ENCODE assay signal across 10 cellular contexts in genomic region chr15:98609144-98609852, GRCh38. TPM values are rescaled to one million over a fixed set of nuclear protein-coding genes. Genes with fewer than 3 reads are reported as not detected.
A peak's percentile ranks its signal among the peaks of the same experiment; 100 is the strongest.
DNase-seq lines count a peak whose midpoint lies in the region; ATAC-seq and TF ChIP-seq lines count a peak whose summit lies in the region.
"Had no signal": no experiment of that assay in that cellular context is flagged by ENCODE, and none has a peak within 500 bp of the region (broad histone marks: within the 10 kb centered on the region; RNA-seq: fewer than 3 reads in every experiment).

No MANE protein-coding gene starts in this region.

- no peaks in the 10 kb centered on the region; a peak in 1 of 7 replicates for H3K36me3 Mint-ChIP-seq in H9 (ENCODE audit: insufficient read depth in 1 of 3, low read depth in 3 of 3)
- no peaks in the 10 kb centered on the region for H3K36me3 Mint-ChIP-seq in stimulated activated effector memory CD8-positive, alpha-beta T cell treated with anti-CD3 and anti-CD28 coated beads, Interleukin-12 subunit alpha, Interleukin-12 subunit beta, amount 100 ng/mL, for 72 hours

- no peak overlapping the region for H3K4ac ChIP-seq in H9 (ENCODE audit: low read depth, low read length)

- no peak overlapping the region for H2BK15ac ChIP-seq in H9 (ENCODE audit: low read depth, low read length)

- H3K23me2 ChIP-seq in H9 (ENCODE audit: insufficient read length, low read depth, low read length, poor library complexity, severe bottlenecking), result no peaks in the 10 kb centered on the region

- no peak overlapping the region for H3K56ac ChIP-seq in H9 (ENCODE audit: insufficient read length, low read depth, low read length)

- H2BK20ac ChIP-seq in H9 (ENCODE audit: low read depth, low read length, poor library complexity, severe bottlenecking), result no peak overlapping the region

- peaks cover 2% of the 10 kb centered on the region; the same call in 1 of the 2 replicates for H3K4me1 ChIP-seq in H9 (ENCODE audit: insufficient read depth, low read length)

- no peak overlapping the region for H2AK5ac ChIP-seq in H9 (ENCODE audit: insufficient read length, low read length)

- no peak overlapping the region for H3K23ac ChIP-seq in H9 (ENCODE audit: insufficient read length, low read depth, low read length)

- no peak for TF ChIP-seq CTCF in H9 (conservative IDR thresholded peaks at IDR 0.05)
- TF ChIP-seq CTCF in fibroblast of pulmonary artery (IDR thresholded peaks at IDR 0.05; ENCODE audit: low read length, missing control alignments), result no peak

- H3K9me3 ChIP-seq in H9 (ENCODE audit: control insufficient read depth, low read depth, low read length), result no peaks in the 10 kb centered on the region

- no peak overlapping the region for H2AFZ ChIP-seq in H9 (ENCODE audit: low read length)

- no peak overlapping the region for H3K4me2 ChIP-seq in H9 (ENCODE audit: insufficient read depth, insufficient read length, low read length)

- no peak overlapping the region for H3K4me3 ChIP-seq in fibroblast of pulmonary artery (replicated peaks; ENCODE audit: low read depth, low read length)

- WGBS in H9 (ENCODE audit: extremely low coverage, insufficient read length, low lambda C conversion rate), result no CpG with 5 or more reads among the region's 9 CpGs

- H3K4me1 Mint-ChIP-seq in H9, result peaks cover 10 to 12% of the 10 kb centered on the region in 2 experiments
- H3K4me1 Mint-ChIP-seq in stimulated activated effector memory CD8-positive, alpha-beta T cell treated with anti-CD3 and anti-CD28 coated beads, Interleukin-12 subunit alpha, Interleukin-12 subunit beta, amount 100 ng/mL, for 72 hours, result no peaks in the 10 kb centered on the region

- no peaks in the 10 kb centered on the region for H3K27me3 Mint-ChIP-seq in H9 (ENCODE audit: low read depth)

- H2BK12ac ChIP-seq in H9 (ENCODE audit: insufficient read length, low read depth, low read length), result no peak overlapping the region

- peak overlapping the region; percentile 24 to 80 (median 74); a peak in 6 of 7 replicates for H3K27ac Mint-ChIP-seq in H9
- no peak overlapping the region for H3K27ac Mint-ChIP-seq in stimulated activated effector memory CD8-positive, alpha-beta T cell treated with anti-CD3 and anti-CD28 coated beads, Interleukin-12 subunit alpha, Interleukin-12 subunit beta, amount 100 ng/mL, for 72 hours

- no peaks in the 10 kb centered on the region for H3K79me1 ChIP-seq in H9 (ENCODE audit: insufficient read depth, low read depth, low read length, poor library complexity, severe bottlenecking)

- DNase-seq in H9, result peak; percentile 79
- peak; percentile 80 for DNase-seq in RPMI7951 (ENCODE audit: low read depth)
- DNase-seq in fibroblast of pulmonary artery (ENCODE audit: low read depth), result peak; percentile 38
- peak in 1 of 2 donors; percentile 28 for DNase-seq in stimulated activated effector memory CD8-positive, alpha-beta T cell treated with anti-CD3 and anti-CD28 coated beads, Interleukin-12 subunit alpha, Interleukin-12 subunit beta, amount 100 ng/mL, for 72 hours (ENCODE audit: low spot score in 2 of 2)
- DNase-seq in occipital lobe (lab: John Stamatoyannopoulos, UW), result no peak
- DNase-seq in Ammon's horn (ENCODE audit: low spot score), result no peak
- DNase-seq: activated naive CD4-positive, alpha-beta T cell; NCI-H1105; stimulated activated CD4-positive, alpha-beta T cell treated with anti-CD3 and anti-CD28 coated beads, Interleukin-12 subunit alpha, Interleukin-12 subunit beta, amount 100 ng/mL, for 4 hours had no signal

- no peak overlapping the region for H4K5ac ChIP-seq in H9 (ENCODE audit: insufficient read length, low read depth, low read length)

- H3K9ac ChIP-seq in H9 (ENCODE audit: extremely low read depth, insufficient read length, low read length), result no peak overlapping the region

- H3K79me2 ChIP-seq in H9 (ENCODE audit: insufficient read depth, low read length), result no peaks in the 10 kb centered on the region

- no peak overlapping the region for H4K91ac ChIP-seq in H9 (ENCODE audit: insufficient read length, low read depth, low read length)

- H3K9me3 Mint-ChIP-seq in H9, result no peaks in the 10 kb centered on the region
- H3K9me3 Mint-ChIP-seq in stimulated activated effector memory CD8-positive, alpha-beta T cell treated with anti-CD3 and anti-CD28 coated beads, Interleukin-12 subunit alpha, Interleukin-12 subunit beta, amount 100 ng/mL, for 72 hours, result no peaks in the 10 kb centered on the region

- no peaks in the 10 kb centered on the region; the same call in 1 of the 2 replicates for H3K27me3 ChIP-seq in H9 (ENCODE audit: insufficient read depth, low read length)

- H4K8ac ChIP-seq in H9 (replicated peaks; ENCODE audit: insufficient read length, low read depth, low read length), result no peak overlapping the region

- H2BK5ac ChIP-seq in H9 (ENCODE audit: insufficient read length, low read length), result no peak overlapping the region

- peak; percentile 28 for ATAC-seq in stimulated activated effector memory CD8-positive, alpha-beta T cell treated with anti-CD3 and anti-CD28 coated beads, Interleukin-12 subunit alpha, Interleukin-12 subunit beta, amount 100 ng/mL, for 72 hours
- ATAC-seq in GM21367 (IDR thresholded peaks at IDR 0.05; ENCODE audit: unreplicated experiment), result no peak

- no peak overlapping the region for H3K27ac ChIP-seq in H9 (ENCODE audit: insufficient read length, low read depth, low read length)

- no peak overlapping the region for H3T11ph ChIP-seq in H9 (ENCODE audit: low read length)

- H3K4me3 Mint-ChIP-seq in H9, result no peak overlapping the region; a peak in 1 of 5 replicates
- no peak overlapping the region for H3K4me3 Mint-ChIP-seq in stimulated activated effector memory CD8-positive, alpha-beta T cell treated with anti-CD3 and anti-CD28 coated beads, Interleukin-12 subunit alpha, Interleukin-12 subunit beta, amount 100 ng/mL, for 72 hours

- no peaks in the 10 kb centered on the region for H4K20me1 ChIP-seq in H9 (ENCODE audit: control insufficient read depth, insufficient read depth, insufficient read length)

- no peak overlapping the region for H2BK120ac ChIP-seq in H9 (ENCODE audit: low read depth, low read length, poor library complexity, severe bottlenecking)

- no peak overlapping the region for H3K18ac ChIP-seq in H9 (ENCODE audit: insufficient read length, low read depth, low read length)

- no peak overlapping the region for H3K14ac ChIP-seq in H9 (ENCODE audit: insufficient read depth, low read length)

RNA-seq across cellular contexts. Expression of gene IGF1R, which starts 39.0 kb away (rescaled TPM):
- total RNA-seq in H9 (2021), result 70.0 and 73.3 TPM in 2 replicates
- 3.0 and 5.9 TPM in 2 replicates for total RNA-seq in RPMI7951 (2014; rRNA removed; shearing (Covaris generic))
- total RNA-seq in occipital lobe, result 37.4 TPM

Comparison
In these comparisons a context has a peak if more than half of its experiments do, and no peak if none do; other contexts are left out.
1. DNase-seq: peak in H9 (single experiment), RPMI7951 (single experiment) and fibroblast of pulmonary artery (single experiment); none in occipital lobe (single experiment) and Ammon's horn (single experiment).